ENCODE assay signal across 16 cellular contexts in genomic region chr5:64164166-64164565, GRCh38. TPM values are rescaled to one million over a fixed set of nuclear protein-coding genes. Genes with fewer than 3 reads are reported as not detected.
DNase-seq lines count a peak whose midpoint lies in the region; ATAC-seq and TF ChIP-seq lines count a peak whose summit lies in the region.
"Had no signal": no experiment of that assay in that cellular context is flagged by ENCODE, and none has a peak within 500 bp of the region (broad histone marks: within the 10 kb centered on the region; RNA-seq: fewer than 3 reads in every experiment).

No MANE protein-coding gene starts in this region.

- peak overlapping the region; percentile 8 for H3K4me3 ChIP-seq in right cardiac atrium (ENCODE audit: low read length)
- peak overlapping the region in 2 of 10 donors; percentile 79 to 80 for H3K4me3 ChIP-seq in heart right ventricle
- peak overlapping the region; percentile 91 for H3K4me3 ChIP-seq in coronary artery
- no peak overlapping the region for H3K4me3 ChIP-seq in uterus
- no peak overlapping the region for H3K4me3 ChIP-seq in neural progenitor cell

- intact Hi-C loops in right cardiac atrium (cut with DNase I) = no loop called here
- intact Hi-C loops in heart right ventricle (cut with DNase I) = loop anchor here in 2 of 10 donors (5.0 kb wide), 2 partner anchors 43 to 1398 kb away; partner anchors contain the start of genes CENPK (in 1 of the 2) and PPWD1 (in 1 of the 2)
- intact Hi-C loops in uterus (cut with DNase I; ENCODE audit: low total_unique reads) = no loop called here
- intact Hi-C loops in activated CD4-positive, alpha-beta T cell treated with anti-CD3 and anti-CD28 coated beads, Interleukin-2, amount 10 ng/mL, durations not matched to agents 24 days and 14 days (cut with micrococcal nuclease) = no loop called here

- no peaks in the 10 kb centered on the region for H3K79me2 ChIP-seq in neural progenitor cell (ENCODE audit: low read depth)

- ATAC-seq in right cardiac atrium = no peak
- ATAC-seq in heart right ventricle = no peak
- ATAC-seq in HG02623 (IDR thresholded peaks at IDR 0.05; ENCODE audit: unreplicated experiment) = no peak

- H3K4me1 ChIP-seq in right cardiac atrium (ENCODE audit: control insufficient read depth, insufficient read depth, low read length) = no peaks in the 10 kb centered on the region
- H3K4me1 ChIP-seq in heart right ventricle = peaks cover 0 to 46% (median 20%) of the 10 kb centered on the region in 9 donors
- H3K4me1 ChIP-seq in uterus = no peaks in the 10 kb centered on the region
- peaks cover 10% of the 10 kb centered on the region for H3K4me1 ChIP-seq in neural progenitor cell
- H3K4me1 ChIP-seq: Caco-2 had no signal

- TF ChIP-seq CTCF in heart right ventricle (IDR thresholded peaks at IDR 0.05) (no peak), coronary artery (IDR thresholded peaks at IDR 0.05) (no peak), neural crest cell (conservative IDR thresholded peaks at IDR 0.05) (no peak), uterus (IDR thresholded peaks at IDR 0.05) (no peak), neural progenitor cell (IDR thresholded peaks at IDR 0.05) (no peak)

- H3K36me3 Mint-ChIP-seq in neural crest cell (ENCODE audit: low read depth) = no peaks in the 10 kb centered on the region
- peaks cover 2% of the 10 kb centered on the region for H3K36me3 Mint-ChIP-seq in activated CD4-positive, alpha-beta T cell treated with anti-CD3 and anti-CD28 coated beads, Interleukin-2, amount 10 ng/mL, durations not matched to agents 24 days and 14 days (ENCODE audit: low read depth)
- H3K36me3 Mint-ChIP-seq in neural progenitor cell = no peaks in the 10 kb centered on the region

- H3K36me3 ChIP-seq in heart right ventricle (no peaks in the 10 kb centered on the region), uterus (no peaks in the 10 kb centered on the region), neural progenitor cell (no peaks in the 10 kb centered on the region)

- H3K9me3 ChIP-seq in right cardiac atrium (ENCODE audit: control insufficient read depth, low read length) (no peaks in the 10 kb centered on the region), heart right ventricle (no peaks in the 10 kb centered on the region), uterus (no peaks in the 10 kb centered on the region), neural progenitor cell (ENCODE audit: low read depth) (no peaks in the 10 kb centered on the region)
- H3K9me3 ChIP-seq: Caco-2 had no signal

- no peak for TF ChIP-seq POLR2A in uterus (IDR thresholded peaks at IDR 0.05)

- H3K9ac ChIP-seq in neural progenitor cell = no peak overlapping the region

- no peaks in the 10 kb centered on the region for H3F3A ChIP-seq in neural progenitor cell (ENCODE audit: low read depth)

- peaks cover 5% of the 10 kb centered on the region for H3K4me1 Mint-ChIP-seq in neural crest cell
- H3K4me1 Mint-ChIP-seq in activated CD4-positive, alpha-beta T cell treated with anti-CD3 and anti-CD28 coated beads, Interleukin-2, amount 10 ng/mL, durations not matched to agents 24 days and 14 days = peaks cover 2% of the 10 kb centered on the region
- H3K4me1 Mint-ChIP-seq in neural progenitor cell = peaks cover 7% of the 10 kb centered on the region

- no peaks in the 10 kb centered on the region for H4K20me1 ChIP-seq in neural progenitor cell (ENCODE audit: low read depth)

- H3K27me3 Mint-ChIP-seq in neural crest cell (ENCODE audit: low read depth) = peaks cover 37% of the 10 kb centered on the region
- H3K27me3 Mint-ChIP-seq in activated CD4-positive, alpha-beta T cell treated with anti-CD3 and anti-CD28 coated beads, Interleukin-2, amount 10 ng/mL, durations not matched to agents 24 days and 14 days = peaks cover 36% of the 10 kb centered on the region
- peaks cover 14% of the 10 kb centered on the region for H3K27me3 Mint-ChIP-seq in neural progenitor cell (ENCODE audit: insufficient read depth, low read depth)

- DNase-seq in right cardiac atrium = no peak
- DNase-seq in heart right ventricle = no peak
- DNase-seq in coronary artery (ENCODE audit: low spot score) = no peak
- no peak for DNase-seq in neural crest cell (ENCODE audit: low read depth, low spot score)
- no peak for DNase-seq in uterus
- no peak for DNase-seq in activated CD4-positive, alpha-beta T cell treated with anti-CD3 and anti-CD28 coated beads, Interleukin-2, amount 10 ng/mL, durations not matched to agents 24 days and 14 days
- DNase-seq in neural progenitor cell (ENCODE audit: low spot score) = no peak
- DNase-seq: AML-193, Caco-2, KBM-7, NCI-H1105, NCI-H187, NCI-H446 treated with DMSO at 0.1 percent for 48 hours, NCI-H774 had no signal

- no peaks in the 10 kb centered on the region for H3K9me3 Mint-ChIP-seq in neural crest cell
- no peaks in the 10 kb centered on the region for H3K9me3 Mint-ChIP-seq in activated CD4-positive, alpha-beta T cell treated with anti-CD3 and anti-CD28 coated beads, Interleukin-2, amount 10 ng/mL, durations not matched to agents 24 days and 14 days
- H3K9me3 Mint-ChIP-seq in neural progenitor cell = no peaks in the 10 kb centered on the region

- H3K4me3 Mint-ChIP-seq in neural crest cell = peak overlapping the region; percentile 89
- H3K4me3 Mint-ChIP-seq in activated CD4-positive, alpha-beta T cell treated with anti-CD3 and anti-CD28 coated beads, Interleukin-2, amount 10 ng/mL, durations not matched to agents 24 days and 14 days = no peak overlapping the region
- H3K4me3 Mint-ChIP-seq in neural progenitor cell = no peak overlapping the region

- no peaks in the 10 kb centered on the region for H3K27me3 ChIP-seq in right cardiac atrium (ENCODE audit: control insufficient read depth, insufficient read depth)
- peaks cover 0 to 40% (median 0%) of the 10 kb centered on the region in 7 donors for H3K27me3 ChIP-seq in heart right ventricle
- no peaks in the 10 kb centered on the region for H3K27me3 ChIP-seq in uterus
- H3K27me3 ChIP-seq in neural progenitor cell = peaks cover 54% of the 10 kb centered on the region

- no peak overlapping the region for H2AFZ ChIP-seq in neural progenitor cell (replicated peaks)

- H3K27ac ChIP-seq in right cardiac atrium (ENCODE audit: low read length) (no peak overlapping the region), heart right ventricle (peak overlapping the region in 2 of 10 donors; percentile 91 to 92), coronary artery (peak overlapping the region; percentile 90 to 94), uterus (peak overlapping the region; percentile 82 to 90), neural progenitor cell (no peak overlapping the region)

- H3K27ac Mint-ChIP-seq in neural crest cell (ENCODE audit: unreplicated experiment) = no peak overlapping the region
- H3K27ac Mint-ChIP-seq in activated CD4-positive, alpha-beta T cell treated with anti-CD3 and anti-CD28 coated beads, Interleukin-2, amount 10 ng/mL, durations not matched to agents 24 days and 14 days = no peak overlapping the region
- no peak overlapping the region for H3K27ac Mint-ChIP-seq in neural progenitor cell

- H3K4me2 ChIP-seq in neural progenitor cell = no peak overlapping the region

- 42% methylated on average over 1 of the region's 1 CpG for WGBS in right cardiac atrium
- WGBS in heart right ventricle, 2 donors = 70 to 89% methylated on average over 1 of the region's 1 CpG

RNA-seq across cellular contexts. Expression of gene RNF180, which starts 1.5 kb away (rescaled TPM):
- total RNA-seq in right cardiac atrium (10 to 100 TPM; 24.8 to 27.9 (median 26.3) TPM), heart right ventricle (10 to 100 TPM; 12.0 to 20.6 (median 14.1) TPM), neural crest cell (5.0 and 7.3 TPM in 2 replicates), uterus (10 to 100 TPM; 18.8 to 45.4 (median 30.9) TPM), neural progenitor cell (ENCODE audit: low replicate concordance) (5.5 and 7.0 TPM in 2 replicates)
- polyA plus RNA-seq in right cardiac atrium (5.3 TPM), heart right ventricle (1 to 10 TPM; 1.0 to 3.1 TPM)
- total RNA-seq in activated CD4-positive, alpha-beta T cell treated with anti-CD3 and anti-CD28 coated beads, Interleukin-2, amount 10 ng/mL, durations not matched to agents 24 days and 14 days = not detected in 2 replicates
- total RNA-seq: M059J had no signal

Comparison
In these comparisons a context has a peak if more than half of its experiments do, and no peak if none do; other contexts are left out.
1. H3K27ac ChIP-seq: peak in coronary artery (2 of 2) and uterus (2 of 2); none in right cardiac atrium (single experiment) and neural progenitor cell (single experiment).
2. H3K4me3 ChIP-seq: peak in right cardiac atrium (single experiment) and coronary artery (single experiment); none in uterus (0 of 2) and neural progenitor cell (single experiment).